Comparison of ENCODE assay signal across 8 cellular contexts in the genomic region with DNA sequence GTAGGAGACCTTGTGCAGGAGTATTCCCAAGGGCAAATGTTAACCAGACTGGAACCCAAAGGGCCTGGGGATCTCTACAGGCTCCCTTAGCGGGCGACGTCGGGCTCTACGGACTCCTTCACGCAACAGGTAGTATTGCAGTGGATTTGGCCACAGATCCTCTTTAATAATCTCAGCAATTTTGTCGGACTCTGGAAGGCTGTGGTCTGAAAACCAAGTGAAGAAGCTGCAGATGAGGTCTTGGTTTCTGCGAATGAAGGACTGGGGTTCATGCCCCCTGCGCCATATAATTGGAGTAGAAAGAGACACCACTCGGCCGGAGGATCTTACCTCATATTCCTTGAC. TPM values are rescaled to one million over a fixed set of nuclear protein-coding genes. Genes with fewer than 3 reads are reported as not detected.
A peak's percentile ranks its signal among the peaks of the same experiment; 100 is the strongest.
DNase-seq lines count a peak whose midpoint lies in the region; ATAC-seq, FAIRE-seq and TF ChIP-seq lines count a peak whose summit lies in the region.

No MANE protein-coding gene starts in this region.

- TF ChIP-seq CTCF in AG10803 (conservative IDR thresholded peaks at IDR 0.05; ENCODE audit: low read length) (no peak), chondrocyte (IDR thresholded peaks at IDR 0.05) (no peak)

- CTCF ChIA-PET in naive thymus-derived CD4-positive, alpha-beta T cell (lab: Charles Lee) = interaction anchor here (0.8 to 2.3 kb wide), 3 partner anchors 9 to 391 kb away, joined by 3 to 10 read pairs (median 3); no protein-coding TSS in a partner anchor

- H3K27me3 Mint-ChIP-seq in chondrocyte (ENCODE audit: low read depth) = no peaks in the 10 kb centered on the region
- peaks cover 0 to 6% (median 0%) of the 10 kb centered on the region in 5 donors for H3K27me3 Mint-ChIP-seq in naive thymus-derived CD4-positive, alpha-beta T cell

- no peaks in the 10 kb centered on the region for H3K9me3 Mint-ChIP-seq in chondrocyte (ENCODE audit: low read depth)
- H3K9me3 Mint-ChIP-seq in naive thymus-derived CD4-positive, alpha-beta T cell = peaks cover 0 to 3% (median 0%) of the 10 kb centered on the region in 11 donors

- peaks cover 59% of the 10 kb centered on the region for H3K4me1 Mint-ChIP-seq in chondrocyte (ENCODE audit: low read depth)
- peaks cover 37 to 80% (median 58%) of the 10 kb centered on the region in 7 donors for H3K4me1 Mint-ChIP-seq in naive thymus-derived CD4-positive, alpha-beta T cell

- intact Hi-C loops in naive thymus-derived CD4-positive, alpha-beta T cell (cut with micrococcal nuclease) = loop anchor here (2.0 to 10.0 kb wide), 7 partner anchors 61 to 1396 kb away; a partner anchor contains a TSS

- peak overlapping the region; percentile 99 for H3K4me3 Mint-ChIP-seq in chondrocyte (ENCODE audit: unreplicated experiment)
- peak overlapping the region; percentile 96 to 100 (median 98) for H3K4me3 Mint-ChIP-seq in naive thymus-derived CD4-positive, alpha-beta T cell

- H3K27me3 ChIP-seq in naive thymus-derived CD4-positive, alpha-beta T cell (ENCODE audit: control insufficient read depth in 2 of 2, insufficient read depth in 2 of 2, low read length in 2 of 2) = no peaks in the 10 kb centered on the region

- peak overlapping the region; percentile 87 for H3K4me3 ChIP-seq in AG10803 (ENCODE audit: low read length)
- H3K4me3 ChIP-seq in naive thymus-derived CD4-positive, alpha-beta T cell (ENCODE audit: low read length) = peak overlapping the region; percentile 86

- peaks cover 15% of the 10 kb centered on the region for H3K36me3 Mint-ChIP-seq in chondrocyte (ENCODE audit: low read depth)
- H3K36me3 Mint-ChIP-seq in naive thymus-derived CD4-positive, alpha-beta T cell = peaks cover 3 to 36% (median 27%) of the 10 kb centered on the region in 5 donors

- FAIRE-seq in GM19239 (lab: Jason Lieb, UNC) = no peak

- peaks cover 43% of the 10 kb centered on the region for H3K36me3 ChIP-seq in KOPT-K1 (ENCODE audit: insufficient read depth, low read length)
- H3K36me3 ChIP-seq in naive thymus-derived CD4-positive, alpha-beta T cell (ENCODE audit: control insufficient read depth in 2 of 3, insufficient read depth in 3 of 3, low read length in 3 of 3) = peaks cover 5 to 15% (median 9%) of the 10 kb centered on the region in 3 experiments

- POLR2A ChIA-PET in naive thymus-derived CD4-positive, alpha-beta T cell (lab: Charles Lee) = interaction anchor here (0.7 to 5.4 kb wide), 11 partner anchors 9 to 1233 kb away, joined by 3 to 70 read pairs (median 12); a partner anchor contains a TSS

- ATAC-seq in naive thymus-derived CD4-positive, alpha-beta T cell = no peak
- ATAC-seq in HG03354 (IDR thresholded peaks at IDR 0.05; ENCODE audit: poor library complexity, severe bottlenecking, unreplicated experiment) (no peak), GM21423 (IDR thresholded peaks at IDR 0.05; ENCODE audit: unreplicated experiment) (no peak)

- H3K27ac Mint-ChIP-seq in chondrocyte (ENCODE audit: unreplicated experiment) = peak overlapping the region; percentile 98
- H3K27ac Mint-ChIP-seq in naive thymus-derived CD4-positive, alpha-beta T cell = peak overlapping the region; percentile 98 to 100 (median 100)

- H3K27ac ChIP-seq in KOPT-K1 (ENCODE audit: low read depth, low read length, poor library complexity, severe bottlenecking) = peak overlapping the region; percentile 83
- H3K27ac ChIP-seq in naive thymus-derived CD4-positive, alpha-beta T cell (ENCODE audit: low read depth, low read length) = peak overlapping the region; percentile 99

- H3K9me3 ChIP-seq in KOPT-K1 (ENCODE audit: insufficient read depth, low read length, poor library complexity, severe bottlenecking) = no peaks in the 10 kb centered on the region
- H3K9me3 ChIP-seq in naive thymus-derived CD4-positive, alpha-beta T cell (ENCODE audit: control insufficient read depth in 2 of 3, low read length in 3 of 3) = no peaks in the 10 kb centered on the region

- DNase-seq in AG10803 (ENCODE audit: low read depth) = no peak
- no peak for DNase-seq in chondrocyte (ENCODE audit: low spot score)
- no peak for DNase-seq in naive thymus-derived CD4-positive, alpha-beta T cell
- no peak for DNase-seq in GM19239 (ENCODE audit: insufficient read length, low spot score)
- DNase-seq in NCI-H1105 (lab: John Stamatoyannopoulos, UW) = no peak

- peaks cover 39 to 43% of the 10 kb centered on the region in 2 donors for H3K4me1 ChIP-seq in naive thymus-derived CD4-positive, alpha-beta T cell (ENCODE audit: control insufficient read depth in 2 of 2, insufficient read depth in 2 of 2, low read length in 2 of 2)

RNA-seq across cellular contexts. Expression of a gene that starts 1.3 kb away (rescaled TPM):
- total RNA-seq in chondrocyte = 66.0 to 76.8 TPM (median 67.4 TPM) in 3 replicates
- 100 to 1,000 TPM in 3 of 5 experiments, 10 to 100 TPM in 2; 42.8 to 226 (median 104) TPM for total RNA-seq in naive thymus-derived CD4-positive, alpha-beta T cell
- 10 to 100 TPM; 34.9 to 43.9 TPM for polyA plus RNA-seq in naive thymus-derived CD4-positive, alpha-beta T cell

RNA-seq across cellular contexts. Expression of a gene that starts 24.6 kb away (rescaled TPM):
- 27.2 to 33.1 TPM (median 27.6 TPM) in 3 replicates for total RNA-seq in chondrocyte
- total RNA-seq in naive thymus-derived CD4-positive, alpha-beta T cell = 10 to 100 TPM; 18.2 to 58.2 (median 21.5) TPM
- 10 to 100 TPM in 1 of 2 donors, 1 to 10 TPM in 1; 9.7 to 19.3 TPM for polyA plus RNA-seq in naive thymus-derived CD4-positive, alpha-beta T cell
